In the genomic region with DNA sequence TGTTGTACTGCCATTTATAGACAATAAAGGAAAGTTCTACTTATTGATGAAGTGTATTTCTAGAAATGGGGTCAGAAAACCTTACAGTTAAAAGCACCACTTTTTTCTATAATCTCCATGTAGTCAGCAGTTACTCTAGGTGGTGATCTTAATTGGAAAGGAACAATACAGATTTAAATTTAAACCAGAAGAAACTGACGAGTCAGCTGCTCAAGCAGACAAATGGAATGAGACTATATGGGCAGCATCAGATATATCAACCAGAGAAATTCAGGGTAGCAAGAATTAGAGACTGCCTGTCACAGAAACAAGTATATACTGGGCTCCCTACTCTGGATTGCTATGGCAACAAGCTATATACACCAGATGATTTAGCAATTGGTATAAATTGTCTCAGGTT, we compare ENCODE assay signal across 16 cellular contexts.
DNase-seq lines count a peak whose midpoint lies in the region; ATAC-seq and TF ChIP-seq lines count a peak whose summit lies in the region.
"Had no signal": no experiment of that assay in that cellular context is flagged by ENCODE, and none has a peak within 500 bp of the region (broad histone marks: within the 10 kb centered on the region; RNA-seq: fewer than 3 reads in every experiment).

No MANE protein-coding gene starts in this region.

- H2AK5ac ChIP-seq in mesenchymal stem cell (ENCODE audit: low read length, severe bottlenecking): no peak overlapping the region

- no peak overlapping the region for H3K4ac ChIP-seq in mesenchymal stem cell (ENCODE audit: low read depth in 1 of 2, low read length in 2 of 2)

- H3K18ac ChIP-seq in mesenchymal stem cell (ENCODE audit: low read depth in 1 of 2, low read length in 2 of 2): no peak overlapping the region

- 100% methylated on average over 1 of the region's 1 CpG for whole genome bisulfite sequencing in mesenchymal stem cell

- no peak overlapping the region for H3K4me3 Mint-ChIP-seq in MCF 10A (ENCODE audit: unreplicated experiment)
- H3K4me3 Mint-ChIP-seq in Calu3 (ENCODE audit: low read depth, unreplicated experiment): no peak overlapping the region
- H3K4me3 Mint-ChIP-seq: CD14-positive monocyte; CD4-positive, alpha-beta memory T cell had no signal

- no peak overlapping the region for H2BK15ac ChIP-seq in mesenchymal stem cell (ENCODE audit: low read depth, poor library complexity, severe bottlenecking)

- H3K14ac ChIP-seq in mesenchymal stem cell (ENCODE audit: low read length in 2 of 2): no peak overlapping the region

- H4K8ac ChIP-seq in mesenchymal stem cell (ENCODE audit: low read length): no peak overlapping the region

- no peak for ATAC-seq in RWPE2 (ENCODE audit: low read depth)

- peaks cover 3% of the 10 kb centered on the region for H3K36me3 Mint-ChIP-seq in MCF 10A (ENCODE audit: insufficient read depth, unreplicated experiment)
- peaks cover 23% of the 10 kb centered on the region for H3K36me3 Mint-ChIP-seq in Calu3 (ENCODE audit: insufficient read depth, unreplicated experiment)
- H3K36me3 Mint-ChIP-seq: CD14-positive monocyte; CD4-positive, alpha-beta memory T cell had no signal

- no peak overlapping the region for H3K9ac ChIP-seq in mesenchymal stem cell (ENCODE audit: low read length)
- H3K9ac ChIP-seq: BLaER1, KMS-11 had no signal

- CTCF ChIA-PET in MCF 10A (lab: Yijun Ruan, JAX) (interaction anchor here (0.6 to 1.3 kb wide), 2 partner anchors 10 to 26 kb away, joined by 5 to 6 read pairs; no protein-coding TSS in a partner anchor), Calu3 (lab: Charles Lee) (interaction anchor here (0.7 kb wide), 1 partner anchor 155 kb away, joined by 5 read pairs; no protein-coding TSS in a partner anchor)

- H3K9me3 ChIP-seq in breast epithelium: no peaks in the 10 kb centered on the region
- no peaks in the 10 kb centered on the region for H3K9me3 ChIP-seq in RWPE2 (ENCODE audit: severe bottlenecking)
- H3K9me3 ChIP-seq in mesenchymal stem cell (ENCODE audit: control insufficient read depth, low read length): no peaks in the 10 kb centered on the region
- H3K9me3 ChIP-seq: BLaER1 had no signal

- H3K4me2 ChIP-seq in mesenchymal stem cell (ENCODE audit: low read length, poor library complexity, severe bottlenecking): no peak overlapping the region
- H3K4me2 ChIP-seq: BLaER1, KMS-11 had no signal

- no peak overlapping the region for H2BK5ac ChIP-seq in mesenchymal stem cell (ENCODE audit: low read depth, low read length, poor library complexity, severe bottlenecking)

- H3K27ac Mint-ChIP-seq in MCF 10A (ENCODE audit: low read depth, unreplicated experiment) (peak overlapping the region; percentile 31), Calu3 (ENCODE audit: unreplicated experiment) (peak overlapping the region; percentile 70)

- H3K23ac ChIP-seq in mesenchymal stem cell (ENCODE audit: low read length in 2 of 2): no peak overlapping the region

- no peak overlapping the region for H2AFZ ChIP-seq in mesenchymal stem cell (ENCODE audit: low read depth, low read length)

- TF ChIP-seq CTCF in MCF 10A (IDR thresholded peaks at IDR 0.05; ENCODE audit: unreplicated experiment) (no peak), breast epithelium (IDR thresholded peaks at IDR 0.05) (no peak), Calu3 (IDR thresholded peaks at IDR 0.05; ENCODE audit: unreplicated experiment) (no peak), RWPE2 (IDR thresholded peaks at IDR 0.05; ENCODE audit: poor library complexity, severe bottlenecking) (no peak)

- POLR2A ChIA-PET in MCF 10A (lab: Yijun Ruan, JAX): no interaction called here

- H3K9me3 Mint-ChIP-seq in MCF 10A (ENCODE audit: unreplicated experiment) (no peaks in the 10 kb centered on the region), Calu3 (ENCODE audit: low read depth, unreplicated experiment) (peaks cover 2% of the 10 kb centered on the region)

- BruUV-seq in MCF 10A (replicated peaks; lab: Mats Ljungman, UMichigan) (no TSS peak), Calu3 (replicated peaks; lab: Mats Ljungman, UMichigan) (no TSS peak)

- no peak overlapping the region for H2BK120ac ChIP-seq in mesenchymal stem cell (ENCODE audit: low read depth, low read length)

- no peak for TF ChIP-seq POLR2A in breast epithelium (IDR thresholded peaks at IDR 0.05)

- no peaks in the 10 kb centered on the region for H3K27me3 Mint-ChIP-seq in MCF 10A (ENCODE audit: insufficient read depth, unreplicated experiment)
- no peaks in the 10 kb centered on the region for H3K27me3 Mint-ChIP-seq in Calu3 (ENCODE audit: unreplicated experiment)

- intact Hi-C loops in MCF 10A (cut with micrococcal nuclease): no loop called here
- intact Hi-C loops in breast epithelium (cut with DNase I; ENCODE audit: low total_unique reads): no loop called here
- intact Hi-C loops in Calu3 (cut with micrococcal nuclease; ENCODE audit: unreplicated experiment): no loop called here

- no peaks in the 10 kb centered on the region for H3K36me3 ChIP-seq in breast epithelium
- no peaks in the 10 kb centered on the region for H3K36me3 ChIP-seq in RWPE2 (ENCODE audit: low read depth)
- H3K36me3 ChIP-seq in mesenchymal stem cell (ENCODE audit: control insufficient read depth in 1 of 2, insufficient read depth in 2 of 2, low read depth in 1 of 2, low read length in 2 of 2): no peaks in the 10 kb centered on the region
- H3K36me3 ChIP-seq: BLaER1 had no signal

- H4K91ac ChIP-seq in mesenchymal stem cell (ENCODE audit: low read length): no peak overlapping the region

- DNase-seq in MCF 10A (ENCODE audit: unreplicated experiment) (no peak), breast epithelium (ENCODE audit: low spot score in 2 of 2) (no peak), Calu3 (no peak), RWPE2 (ENCODE audit: low spot score) (no peak), mesenchymal stem cell (peak; percentile 21), activated T-cell treated with anti-CD3 and anti-CD28 coated beads for 4 hours (no peak), nucleus accumbens (lab: John Stamatoyannopoulos, UW) (no peak)
- DNase-seq: CD4-positive, alpha-beta memory T cell; DMS 273 treated with DMSO at 0.1 percent for 48 hours; DMS79; GDM1; GOT3; H7 had no signal

- peaks cover 33% of the 10 kb centered on the region for H3K4me1 Mint-ChIP-seq in MCF 10A (ENCODE audit: insufficient read depth, unreplicated experiment)
- peaks cover 56% of the 10 kb centered on the region for H3K4me1 Mint-ChIP-seq in Calu3 (ENCODE audit: low read depth, unreplicated experiment)
- H3K4me1 Mint-ChIP-seq: CD4-positive, alpha-beta memory T cell had no signal

- H3K4me3 ChIP-seq in breast epithelium: no peak overlapping the region
- no peak overlapping the region for H3K4me3 ChIP-seq in RWPE2 (ENCODE audit: severe bottlenecking)
- no peak overlapping the region for H3K4me3 ChIP-seq in mesenchymal stem cell (ENCODE audit: insufficient read depth in 1 of 2, low read depth in 1 of 2, low read length in 2 of 2)
- H3K4me3 ChIP-seq: BLaER1 had no signal

- H2BK12ac ChIP-seq in mesenchymal stem cell (ENCODE audit: low read length in 2 of 2): no peak overlapping the region

- H3K27me3 ChIP-seq in breast epithelium (no peaks in the 10 kb centered on the region), RWPE2 (ENCODE audit: insufficient read depth, poor library complexity, severe bottlenecking) (no peaks in the 10 kb centered on the region), mesenchymal stem cell (ENCODE audit: control insufficient read depth in 1 of 2, insufficient read depth in 1 of 2, low read length in 2 of 2) (no peaks in the 10 kb centered on the region)
- H3K27me3 ChIP-seq: BLaER1 had no signal

- H3K79me1 ChIP-seq in mesenchymal stem cell (replicated peaks; ENCODE audit: low read length, poor library complexity, severe bottlenecking): no peaks in the 10 kb centered on the region

- H3K4me1 ChIP-seq in breast epithelium: no peaks in the 10 kb centered on the region
- peaks cover 40% of the 10 kb centered on the region for H3K4me1 ChIP-seq in RWPE2 (ENCODE audit: insufficient read depth, poor library complexity, severe bottlenecking)
- H3K4me1 ChIP-seq in mesenchymal stem cell (ENCODE audit: control insufficient read depth, insufficient read depth, low read depth, low read length): no peaks in the 10 kb centered on the region
- H3K4me1 ChIP-seq: BLaER1 had no signal

- H3K27ac ChIP-seq in breast epithelium: no peak overlapping the region
- H3K27ac ChIP-seq in RWPE2 (ENCODE audit: poor library complexity, severe bottlenecking): peak overlapping the region; percentile 98
- no peak overlapping the region for H3K27ac ChIP-seq in mesenchymal stem cell (ENCODE audit: low read length, poor library complexity, severe bottlenecking)
- H3K27ac ChIP-seq: BLaER1, KMS-11 had no signal
